7 cellular contexts compared by ENCODE assay signal in the genomic region with DNA sequence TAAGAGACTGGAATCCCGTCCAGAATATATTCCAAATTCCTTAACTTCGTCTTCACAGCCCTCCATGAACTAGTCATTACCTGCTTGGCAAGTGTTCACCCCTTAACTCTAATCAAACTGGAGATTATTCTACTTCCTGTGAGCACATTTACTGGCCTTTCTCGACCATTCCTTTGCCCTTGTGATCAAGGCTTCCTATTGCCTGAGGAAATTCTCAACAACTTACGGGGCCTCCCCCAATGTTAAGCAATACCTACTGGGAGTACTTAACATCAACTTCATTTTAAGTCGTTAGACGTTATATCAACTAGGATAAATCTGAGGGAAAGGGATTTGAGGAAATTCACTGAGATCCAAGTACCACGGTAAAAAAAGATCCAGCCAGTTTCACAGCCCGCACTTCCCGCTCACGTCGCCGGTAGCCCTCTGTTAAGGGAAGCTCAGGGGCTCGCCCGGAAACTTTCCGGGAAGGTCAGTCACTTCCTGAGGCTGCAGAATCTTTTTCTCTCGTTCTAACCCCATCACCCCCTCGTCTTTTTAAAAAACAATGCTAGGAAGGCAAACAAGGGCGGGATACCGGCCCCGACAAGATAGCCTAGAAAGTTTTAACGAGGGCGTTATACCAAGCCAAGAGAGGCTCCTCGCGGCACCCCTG. TPM values are rescaled to one million over a fixed set of nuclear protein-coding genes. Genes with fewer than 3 reads are reported as not detected.
A peak's percentile ranks its signal among the peaks of the same experiment; 100 is the strongest.
DNase-seq lines count a peak whose midpoint lies in the region; TF ChIP-seq lines count a peak whose summit lies in the region.

No MANE protein-coding gene starts in this region.

- H3K27ac ChIP-seq in hepatocyte (peak overlapping the region; percentile 95), skin epidermis (peak overlapping the region; percentile 92 to 99 (median 98))

- peaks cover 50% of the 10 kb centered on the region for H4K20me1 ChIP-seq in hepatocyte (ENCODE audit: insufficient read depth, poor library complexity, severe bottlenecking)

- H3K4me3 ChIP-seq in LNCaP clone FGC (ENCODE audit: low read depth, low read length) (peak overlapping the region; percentile 95), hepatocyte (peak overlapping the region; percentile 60), skin epidermis (peak overlapping the region; percentile 66 to 96 (median 90))

- H2AFZ ChIP-seq in hepatocyte: peak overlapping the region; percentile 8

- H3K9me3 Mint-ChIP-seq in activated naive CD8-positive, alpha-beta T cell (ENCODE audit: low read depth): no peaks in the 10 kb centered on the region

- H3K36me3 Mint-ChIP-seq in activated naive CD8-positive, alpha-beta T cell: peaks cover 11% of the 10 kb centered on the region

- H3K9me3 ChIP-seq in ES-I3 (ENCODE audit: control insufficient read depth, insufficient read depth, low read length) (no peaks in the 10 kb centered on the region), hepatocyte (ENCODE audit: low read depth) (no peaks in the 10 kb centered on the region)

- WGBS in hepatocyte (ENCODE audit: low lambda C conversion rate, missing lambda C conversion rate): 2% methylated on average over 24 of the region's 24 CpGs

- H3K4me3 Mint-ChIP-seq in activated naive CD8-positive, alpha-beta T cell: peak overlapping the region; percentile 94

- peak overlapping the region; percentile 78 for H3K4me2 ChIP-seq in hepatocyte

- peak overlapping the region; percentile 95 for H3K27ac Mint-ChIP-seq in activated naive CD8-positive, alpha-beta T cell

- peak overlapping the region; percentile 100 for H3K9ac ChIP-seq in ES-I3 (ENCODE audit: low read depth, low read length)

- H3K36me3 ChIP-seq in ES-I3 (ENCODE audit: insufficient read depth, low read length) (peaks cover 7% of the 10 kb centered on the region), hepatocyte (replicated peaks; ENCODE audit: insufficient read depth, low read depth) (no peaks in the 10 kb centered on the region)

- peak; percentile 31 for DNase-seq in LNCaP clone FGC (ENCODE audit: low read depth)
- peak; percentile 40 for DNase-seq in hepatocyte (ENCODE audit: low spot score)
- no peak for DNase-seq in mucosa of gallbladder (ENCODE audit: low spot score)
- DNase-seq in NCI-H446 treated with DMSO at 0.1 percent for 48 hours (lab: John Stamatoyannopoulos, UW): no peak

- TF ChIP-seq CTCF in LNCaP clone FGC (IDR thresholded peaks at IDR 0.05; ENCODE audit: control insufficient read depth, extremely low read depth, insufficient read depth): no peak
- no peak for TF ChIP-seq CTCF in hepatocyte (IDR thresholded peaks at IDR 0.05; ENCODE audit: poor library complexity)

- no peaks in the 10 kb centered on the region for H3K27me3 ChIP-seq in hepatocyte

- peaks cover 8% of the 10 kb centered on the region; the same call in 1 of the 2 replicates for H3K4me1 ChIP-seq in ES-I3 (ENCODE audit: insufficient read depth, low read length)
- peaks cover 22% of the 10 kb centered on the region for H3K4me1 ChIP-seq in hepatocyte (ENCODE audit: insufficient read depth)

- H3K27me3 Mint-ChIP-seq in activated naive CD8-positive, alpha-beta T cell: no peaks in the 10 kb centered on the region

- H3K4me1 Mint-ChIP-seq in activated naive CD8-positive, alpha-beta T cell (ENCODE audit: low read depth): peaks cover 47% of the 10 kb centered on the region

- H3K9me2 ChIP-seq in hepatocyte (replicated peaks; ENCODE audit: insufficient read depth): no peaks in the 10 kb centered on the region

- peaks cover 56% of the 10 kb centered on the region for H3K79me2 ChIP-seq in hepatocyte

RNA-seq across cellular contexts. Expression of gene EIF2S2, which starts 0.9 kb away (rescaled TPM):
- total RNA-seq in hepatocyte: 75.8 and 86.3 TPM in 2 replicates
- 40.9 and 43.1 TPM in 2 replicates for polyA plus RNA-seq in hepatocyte
- 36.7 TPM for total RNA-seq in mucosa of gallbladder

Comparison
In these comparisons a context has a peak if more than half of its experiments do, and no peak if none do; other contexts are left out.
1. DNase-seq: peak in LNCaP clone FGC (single experiment) and hepatocyte (single experiment); none in mucosa of gallbladder (single experiment) and NCI-H446 treated with DMSO at 0.1 percent for 48 hours (single experiment).
2. Peak in every context shown above with its lines, with median percentiles within 50 percentile points of each other: H3K4me3 ChIP-seq.